ENCODE assay signal across 12 cellular contexts in genomic region chr6:144753023-144753705, GRCh38.
A peak's percentile ranks its signal among the peaks of the same experiment; 100 is the strongest.
DNase-seq lines count a peak whose midpoint lies in the region; ATAC-seq lines count a peak whose summit lies in the region.
"Had no signal": no experiment of that assay in that cellular context is flagged by ENCODE, and none has a peak within 500 bp of the region (broad histone marks: within the 10 kb centered on the region; RNA-seq: fewer than 3 reads in every experiment).

No MANE protein-coding gene starts in this region.

- DNase-seq in central memory CD8-positive, alpha-beta T cell (ENCODE audit: low spot score in 2 of 2): no peak
- DNase-seq in SK-N-DZ (ENCODE audit: low spot score): no peak
- no peak for DNase-seq in SW480 (ENCODE audit: low spot score)
- DNase-seq in NCI-H146 treated with DMSO at 0.1 percent for 48 hours (lab: John Stamatoyannopoulos, UW; ENCODE audit: unreplicated experiment): no peak
- DNase-seq in activated naive CD4-positive, alpha-beta T cell treated with anti-CD3 and anti-CD28 coated beads, Interleukin-2, amount 50 U/mL, for 16 hours: no peak
- DNase-seq: activated naive CD8-positive, alpha-beta T cell treated with anti-CD3 and anti-CD28 coated beads for 36 hours; DMS153; NCI-H1930 had no signal

- peak overlapping the region; percentile 49 for H3K27ac Mint-ChIP-seq in central memory CD8-positive, alpha-beta T cell (ENCODE audit: low read depth)
- H3K27ac Mint-ChIP-seq: activated naive CD8-positive, alpha-beta T cell treated with anti-CD3 and anti-CD28 coated beads for 36 hours had no signal

- H3K36me3 Mint-ChIP-seq in central memory CD8-positive, alpha-beta T cell (ENCODE audit: insufficient read depth): peaks cover 55% of the 10 kb centered on the region

- no peaks in the 10 kb centered on the region for H3K9me3 Mint-ChIP-seq in central memory CD8-positive, alpha-beta T cell
- H3K9me3 Mint-ChIP-seq: activated naive CD8-positive, alpha-beta T cell treated with anti-CD3 and anti-CD28 coated beads for 36 hours; neural crest cell had no signal

- ATAC-seq in GM18861 (IDR thresholded peaks at IDR 0.05; ENCODE audit: unreplicated experiment) (peak; percentile 93), GM21515 (IDR thresholded peaks at IDR 0.05; ENCODE audit: unreplicated experiment) (peak; percentile 97), HG03095 (IDR thresholded peaks at IDR 0.05; ENCODE audit: unreplicated experiment) (peak; percentile 98)
- ATAC-seq in central memory CD8-positive, alpha-beta T cell (replicated peaks; ENCODE audit: extremely low read depth, poor library complexity, severe bottlenecking): no peak

- no peak overlapping the region for H3K4me3 Mint-ChIP-seq in central memory CD8-positive, alpha-beta T cell
- H3K4me3 Mint-ChIP-seq: activated naive CD8-positive, alpha-beta T cell treated with anti-CD3 and anti-CD28 coated beads for 36 hours; neural crest cell had no signal

- H3K4me1 Mint-ChIP-seq in central memory CD8-positive, alpha-beta T cell: peaks cover 22% of the 10 kb centered on the region
- H3K4me1 Mint-ChIP-seq: activated naive CD8-positive, alpha-beta T cell treated with anti-CD3 and anti-CD28 coated beads for 36 hours; neural crest cell had no signal

- no peaks in the 10 kb centered on the region for H3K27me3 Mint-ChIP-seq in central memory CD8-positive, alpha-beta T cell
- H3K27me3 Mint-ChIP-seq: activated naive CD8-positive, alpha-beta T cell treated with anti-CD3 and anti-CD28 coated beads for 36 hours had no signal
